Comparison of ENCODE assay signal across 15 cellular contexts in genomic region chr5:132462856-132463745, GRCh38. TPM values are rescaled to one million over a fixed set of nuclear protein-coding genes. Genes with fewer than 3 reads are reported as not detected.
A peak's percentile ranks its signal among the peaks of the same experiment; 100 is the strongest.
DNase-seq lines count a peak whose midpoint lies in the region; ATAC-seq and TF ChIP-seq lines count a peak whose summit lies in the region.
"Had no signal": no experiment of that assay in that cellular context is flagged by ENCODE, and none has a peak within 500 bp of the region (broad histone marks: within the 10 kb centered on the region; RNA-seq: fewer than 3 reads in every experiment).

No MANE protein-coding gene starts in this region.

- no peaks in the 10 kb centered on the region for H3K27me3 Mint-ChIP-seq in activated CD8-positive, alpha-beta memory T cell treated with anti-CD3 and anti-CD28 coated beads, Interleukin-2, amount 10 ng/mL, durations not matched to agents 7 days and 5 days
- no peaks in the 10 kb centered on the region for H3K27me3 Mint-ChIP-seq in activated CD4-positive, alpha-beta memory T cell treated with anti-CD3 and anti-CD28 coated beads, Interleukin-2, amount 10 ng/mL, durations not matched to agents 7 days and 5 days
- no peaks in the 10 kb centered on the region for H3K27me3 Mint-ChIP-seq in stimulated activated naive CD8-positive, alpha-beta T cell treated with anti-CD3 and anti-CD28 coated beads, Interleukin-15, amount 100 ng/mL, for 72 hours

- no peaks in the 10 kb centered on the region for H3K27me3 ChIP-seq in right lobe of liver

- no peaks in the 10 kb centered on the region for H3K9me3 Mint-ChIP-seq in activated CD8-positive, alpha-beta memory T cell treated with anti-CD3 and anti-CD28 coated beads, Interleukin-2, amount 10 ng/mL, durations not matched to agents 7 days and 5 days (ENCODE audit: low read depth)
- H3K9me3 Mint-ChIP-seq in activated CD4-positive, alpha-beta memory T cell treated with anti-CD3 and anti-CD28 coated beads, Interleukin-2, amount 10 ng/mL, durations not matched to agents 7 days and 5 days: no peaks in the 10 kb centered on the region
- peaks cover 6 to 7% of the 10 kb centered on the region in 2 donors for H3K9me3 Mint-ChIP-seq in stimulated activated naive CD8-positive, alpha-beta T cell treated with anti-CD3 and anti-CD28 coated beads, Interleukin-15, amount 100 ng/mL, for 72 hours
- H3K9me3 Mint-ChIP-seq: endodermal cell had no signal

- POLR2A ChIA-PET in activated CD4-positive, alpha-beta memory T cell treated with anti-CD3 and anti-CD28 coated beads, Interleukin-2, amount 10 ng/mL, durations not matched to agents 7 days and 5 days (lab: Charles Lee): interaction anchor here (0.8 to 6.1 kb wide), 8 partner anchors 15 to 52 kb away, joined by 3 to 248 read pairs (median 78); partner anchors contain the start of gene IRF1

- peak overlapping the region; percentile 86 for H3K27ac Mint-ChIP-seq in activated CD8-positive, alpha-beta memory T cell treated with anti-CD3 and anti-CD28 coated beads, Interleukin-2, amount 10 ng/mL, durations not matched to agents 7 days and 5 days
- peak overlapping the region; percentile 91 for H3K27ac Mint-ChIP-seq in activated CD4-positive, alpha-beta memory T cell treated with anti-CD3 and anti-CD28 coated beads, Interleukin-2, amount 10 ng/mL, durations not matched to agents 7 days and 5 days
- peak overlapping the region in 1 of 2 donors; percentile 68 for H3K27ac Mint-ChIP-seq in stimulated activated naive CD8-positive, alpha-beta T cell treated with anti-CD3 and anti-CD28 coated beads, Interleukin-15, amount 100 ng/mL, for 72 hours
- H3K27ac Mint-ChIP-seq: endodermal cell had no signal

- peaks cover 50% of the 10 kb centered on the region for H3K36me3 Mint-ChIP-seq in activated CD8-positive, alpha-beta memory T cell treated with anti-CD3 and anti-CD28 coated beads, Interleukin-2, amount 10 ng/mL, durations not matched to agents 7 days and 5 days
- peaks cover 51% of the 10 kb centered on the region for H3K36me3 Mint-ChIP-seq in activated CD4-positive, alpha-beta memory T cell treated with anti-CD3 and anti-CD28 coated beads, Interleukin-2, amount 10 ng/mL, durations not matched to agents 7 days and 5 days (ENCODE audit: low read depth)

- no peak for TF ChIP-seq CTCF in right lobe of liver (IDR thresholded peaks at IDR 0.05)

- intact Hi-C loops in right lobe of liver (cut with DNase I): loop anchor here in 1 of 2 donors (10.0 kb wide), 1 partner anchor 48 kb away; no protein-coding TSS in a partner anchor

- peaks cover 94% of the 10 kb centered on the region for H3K4me1 Mint-ChIP-seq in activated CD8-positive, alpha-beta memory T cell treated with anti-CD3 and anti-CD28 coated beads, Interleukin-2, amount 10 ng/mL, durations not matched to agents 7 days and 5 days
- H3K4me1 Mint-ChIP-seq in activated CD4-positive, alpha-beta memory T cell treated with anti-CD3 and anti-CD28 coated beads, Interleukin-2, amount 10 ng/mL, durations not matched to agents 7 days and 5 days: peaks cover 96% of the 10 kb centered on the region
- peaks cover 97% of the 10 kb centered on the region for H3K4me1 Mint-ChIP-seq in stimulated activated naive CD8-positive, alpha-beta T cell treated with anti-CD3 and anti-CD28 coated beads, Interleukin-15, amount 100 ng/mL, for 72 hours

- no peaks in the 10 kb centered on the region for H3K9me3 ChIP-seq in right lobe of liver
- H3K9me3 ChIP-seq: thoracic aorta had no signal

- no peaks in the 10 kb centered on the region for H3K36me3 ChIP-seq in right lobe of liver
- H3K36me3 ChIP-seq: thoracic aorta had no signal

- H3K4me3 ChIP-seq in right lobe of liver: no peak overlapping the region
- H3K4me3 ChIP-seq: lung had no signal

- peak; percentile 31 for TF ChIP-seq POLR2A in right lobe of liver (IDR thresholded peaks at IDR 0.05)

- CTCF ChIA-PET in activated CD8-positive, alpha-beta memory T cell treated with anti-CD3 and anti-CD28 coated beads, Interleukin-2, amount 10 ng/mL, durations not matched to agents 7 days and 5 days (lab: Charles Lee): interaction anchor here (1.2 to 5.5 kb wide), 8 partner anchors 10 to 284 kb away, joined by 3 to 103 read pairs (median 24); partner anchors contain the start of genes CCNI2 and IRF1
- CTCF ChIA-PET in activated CD4-positive, alpha-beta memory T cell treated with anti-CD3 and anti-CD28 coated beads, Interleukin-2, amount 10 ng/mL, durations not matched to agents 7 days and 5 days (lab: Charles Lee): interaction anchor here (1.1 to 8.1 kb wide), 3 partner anchors 7 to 38 kb away, joined by 4 to 111 read pairs (median 74); no protein-coding TSS in a partner anchor

- no peak for DNase-seq in activated CD8-positive, alpha-beta memory T cell treated with anti-CD3 and anti-CD28 coated beads, Interleukin-2, amount 10 ng/mL, durations not matched to agents 7 days and 5 days
- no peak for DNase-seq in activated CD8-positive, alpha-beta memory T cell treated with anti-CD3 and anti-CD28 coated beads, Interleukin-2, amount 50 U/mL, for 48 hours
- DNase-seq in activated CD4-positive, alpha-beta memory T cell treated with anti-CD3 and anti-CD28 coated beads, Interleukin-2, amount 10 ng/mL, durations not matched to agents 7 days and 5 days: no peak
- DNase-seq in right lobe of liver (peak in 2 of 3 donors; percentile 76 to 87), RPMI8226 (no peak)
- DNase-seq in stimulated activated naive CD8-positive, alpha-beta T cell treated with anti-CD3 and anti-CD28 coated beads, Interleukin-15, amount 100 ng/mL, for 72 hours: no peak
- DNase-seq: amygdala, DMS79, endodermal cell, HCEC 1CT, NCI-H2029 treated with DMSO at 0.1 percent for 48 hours had no signal

- peak overlapping the region; percentile 59 for H3K4me3 Mint-ChIP-seq in activated CD8-positive, alpha-beta memory T cell treated with anti-CD3 and anti-CD28 coated beads, Interleukin-2, amount 10 ng/mL, durations not matched to agents 7 days and 5 days
- H3K4me3 Mint-ChIP-seq in activated CD4-positive, alpha-beta memory T cell treated with anti-CD3 and anti-CD28 coated beads, Interleukin-2, amount 10 ng/mL, durations not matched to agents 7 days and 5 days: no peak overlapping the region
- H3K4me3 Mint-ChIP-seq in stimulated activated naive CD8-positive, alpha-beta T cell treated with anti-CD3 and anti-CD28 coated beads, Interleukin-15, amount 100 ng/mL, for 72 hours: peak overlapping the region; percentile 60 to 82
- H3K4me3 Mint-ChIP-seq: endodermal cell had no signal

- H3K27ac ChIP-seq in right lobe of liver: peak overlapping the region; percentile 81 to 92 (median 88)
- H3K27ac ChIP-seq: thoracic aorta had no signal

- peaks cover 0 to 95% (median 60%) of the 10 kb centered on the region in 4 donors for H3K4me1 ChIP-seq in right lobe of liver

- ATAC-seq in activated CD8-positive, alpha-beta memory T cell treated with anti-CD3 and anti-CD28 coated beads, Interleukin-2, amount 10 ng/mL, durations not matched to agents 7 days and 5 days: no peak
- ATAC-seq in right lobe of liver: peak; percentile 13 to 61 (median 50)
- no peak for ATAC-seq in stimulated activated naive CD8-positive, alpha-beta T cell treated with anti-CD3 and anti-CD28 coated beads, Interleukin-15, amount 100 ng/mL, for 72 hours
- ATAC-seq in GM19455 (IDR thresholded peaks at IDR 0.05; ENCODE audit: unreplicated experiment): no peak
- no peak for ATAC-seq in GM19463 (IDR thresholded peaks at IDR 0.05; ENCODE audit: unreplicated experiment)

- 38% methylated on average over 6 of the region's 10 CpGs for WGBS in right lobe of liver (ENCODE audit: insufficient coverage, low coverage, low lambda C conversion rate, missing lambda C conversion rate)

RNA-seq across cellular contexts. Expression of gene IRF1, which starts 27.5 kb away (rescaled TPM):
- total RNA-seq in activated CD8-positive, alpha-beta memory T cell treated with anti-CD3 and anti-CD28 coated beads, Interleukin-2, amount 10 ng/mL, durations not matched to agents 7 days and 5 days: 100 to 1,000 TPM; 205 to 223 TPM
- total RNA-seq in activated CD4-positive, alpha-beta memory T cell treated with anti-CD3 and anti-CD28 coated beads, Interleukin-2, amount 10 ng/mL, durations not matched to agents 7 days and 5 days: 100 to 1,000 TPM; 231 to 239 TPM
- 10 to 100 TPM; 23.9 to 38.3 (median 30.2) TPM for total RNA-seq in right lobe of liver

Comparison
In these comparisons a context has a peak if more than half of its experiments do, and no peak if none do; other contexts are left out.
1. ATAC-seq: peak in right lobe of liver (4 of 4); none in activated CD8-positive, alpha-beta memory T cell treated with anti-CD3 and anti-CD28 coated beads, Interleukin-2, amount 10 ng/mL, durations not matched to agents 7 days and 5 days (single experiment), stimulated activated naive CD8-positive, alpha-beta T cell treated with anti-CD3 and anti-CD28 coated beads, Interleukin-15, amount 100 ng/mL, for 72 hours (single experiment), GM19455 (single experiment) and GM19463 (single experiment).
2. DNase-seq: peak in right lobe of liver (2 of 3); none in activated CD8-positive, alpha-beta memory T cell treated with anti-CD3 and anti-CD28 coated beads, Interleukin-2, amount 10 ng/mL, durations not matched to agents 7 days and 5 days (single experiment), activated CD8-positive, alpha-beta memory T cell treated with anti-CD3 and anti-CD28 coated beads, Interleukin-2, amount 50 U/mL, for 48 hours (single experiment), activated CD4-positive, alpha-beta memory T cell treated with anti-CD3 and anti-CD28 coated beads, Interleukin-2, amount 10 ng/mL, durations not matched to agents 7 days and 5 days (single experiment), stimulated activated naive CD8-positive, alpha-beta T cell treated with anti-CD3 and anti-CD28 coated beads, Interleukin-15, amount 100 ng/mL, for 72 hours (0 of 2) and RPMI8226 (single experiment).
3. RNA of gene IRF1, which starts 27.5 kb away (total RNA-seq): 231 to 239 TPM in activated CD4-positive, alpha-beta memory T cell treated with anti-CD3 and anti-CD28 coated beads, Interleukin-2, amount 10 ng/mL, durations not matched to agents 7 days and 5 days and 205 to 223 TPM in activated CD8-positive, alpha-beta memory T cell treated with anti-CD3 and anti-CD28 coated beads, Interleukin-2, amount 10 ng/mL, durations not matched to agents 7 days and 5 days; 23.9 to 38.3 TPM in right lobe of liver; every median in the first group is over 4 times any median in the second.